1 cellular context compared by ENCODE assay signal in genomic region chr1:1907098-1907736, GRCh38.
TF ChIP-seq lines count a peak whose summit lies in the region.

No MANE protein-coding gene starts in this region.

TF ChIP-seq in SK-N-SH treated with all-trans-retinoic acid at 6 μM for 48 hours, 23 proteins besides CTCF, POLR2A, EP300 and RAD21 (continued from another document):
- TF ChIP-seq, protein P1, sequence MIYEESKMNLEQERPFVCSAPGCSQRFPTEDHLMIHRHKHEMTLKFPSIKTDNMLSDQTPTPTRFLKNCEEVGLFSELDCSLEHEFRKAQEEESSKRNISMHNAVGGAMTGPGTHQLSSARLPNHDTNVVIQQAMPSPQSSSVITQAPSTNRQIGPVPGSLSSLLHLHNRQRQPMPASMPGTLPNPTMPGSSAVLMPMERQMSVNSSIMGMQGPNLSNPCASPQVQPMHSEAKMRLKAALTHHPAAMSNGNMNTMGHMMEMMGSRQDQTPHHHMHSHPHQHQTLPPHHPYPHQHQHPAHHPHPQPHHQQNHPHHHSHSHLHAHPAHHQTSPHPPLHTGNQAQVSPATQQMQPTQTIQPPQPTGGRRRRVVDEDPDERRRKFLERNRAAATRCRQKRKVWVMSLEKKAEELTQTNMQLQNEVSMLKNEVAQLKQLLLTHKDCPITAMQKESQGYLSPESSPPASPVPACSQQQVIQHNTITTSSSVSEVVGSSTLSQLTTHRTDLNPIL (CRISPR knock-in tag; IDR thresholded peaks at IDR 0.05; ENCODE audit: low read depth), result no peak
- TF ChIP-seq ISL1 (CRISPR knock-in tag; IDR thresholded peaks at IDR 0.05), result no peak
- TF ChIP-seq TSHZ2 (CRISPR knock-in tag; IDR thresholded peaks at IDR 0.05), result no peak
- no peak for TF ChIP-seq ZFP30 (CRISPR knock-in tag; IDR thresholded peaks at IDR 0.05)
- TF ChIP-seq ESRRG (CRISPR knock-in tag; IDR thresholded peaks at IDR 0.05), result no peak
- TF ChIP-seq, protein P2, sequence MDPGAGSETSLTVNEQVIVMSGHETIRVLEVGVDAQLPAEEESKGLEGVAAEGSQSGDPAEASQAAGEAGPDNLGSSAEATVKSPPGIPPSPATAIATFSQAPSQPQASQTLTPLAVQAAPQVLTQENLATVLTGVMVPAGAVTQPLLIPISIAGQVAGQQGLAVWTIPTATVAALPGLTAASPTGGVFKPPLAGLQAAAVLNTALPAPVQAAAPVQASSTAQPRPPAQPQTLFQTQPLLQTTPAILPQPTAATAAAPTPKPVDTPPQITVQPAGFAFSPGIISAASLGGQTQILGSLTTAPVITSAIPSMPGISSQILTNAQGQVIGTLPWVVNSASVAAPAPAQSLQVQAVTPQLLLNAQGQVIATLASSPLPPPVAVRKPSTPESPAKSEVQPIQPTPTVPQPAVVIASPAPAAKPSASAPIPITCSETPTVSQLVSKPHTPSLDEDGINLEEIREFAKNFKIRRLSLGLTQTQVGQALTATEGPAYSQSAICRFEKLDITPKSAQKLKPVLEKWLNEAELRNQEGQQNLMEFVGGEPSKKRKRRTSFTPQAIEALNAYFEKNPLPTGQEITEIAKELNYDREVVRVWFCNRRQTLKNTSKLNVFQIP (CRISPR knock-in tag; IDR thresholded peaks at IDR 0.05; ENCODE audit: borderline replicate concordance, low read depth), result no peak
TF ChIP-seq in SK-N-SH treated with all-trans-retinoic acid at 6 μM for 48 hours: peak in this region for 0.
